30 cellular contexts compared by ENCODE assay signal in the genomic region with DNA sequence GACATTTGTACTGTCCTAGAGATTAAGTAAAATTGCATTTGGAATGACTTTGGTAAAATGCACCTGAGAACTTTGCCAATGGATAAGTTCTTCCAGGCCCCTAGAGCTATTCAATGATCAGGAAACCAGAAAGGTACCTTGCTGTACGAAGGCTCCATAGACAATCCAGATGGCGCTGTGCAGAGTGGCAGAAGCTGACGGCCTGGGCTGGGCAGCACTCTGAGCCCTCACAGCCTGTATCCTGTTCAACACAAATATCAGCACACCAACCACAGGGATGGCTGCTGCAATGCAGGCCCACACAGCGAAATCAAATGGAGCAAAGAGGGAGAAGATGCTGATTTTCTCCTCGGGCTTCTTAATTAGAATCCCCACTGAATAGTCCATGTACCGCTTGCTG.
"Had no signal": no experiment of that assay in that cellular context is flagged by ENCODE, and none has a peak within 500 bp of the region (broad histone marks: within the 10 kb centered on the region; RNA-seq: fewer than 3 reads in every experiment).

No MANE protein-coding gene starts in this region.

- H3K4me3 Mint-ChIP-seq: activated CD4-positive, alpha-beta memory T cell treated with anti-CD3 and anti-CD28 coated beads, Interleukin-2, amount 10 ng/mL, durations not matched to agents 7 days and 5 days; activated CD4-positive, alpha-beta T cell treated with anti-CD3 and anti-CD28 coated beads, Interleukin-2, amount 10 ng/mL, durations not matched to agents 7 days and 5 days; activated naive CD8-positive, alpha-beta T cell; activated T-cell treated with anti-CD3 and anti-CD28 coated beads, Interleukin-2, amount 50 U/mL, for 24 hours; activated T-cell treated with anti-CD3 and anti-CD28 coated beads, Interleukin-2, amount 50 U/mL, for 72 hours; activated T-helper 17 cell treated with anti-CD3 and anti-CD28 coated beads, Interleukin-2, amount 50 U/mL, for 72 hours; central memory CD8-positive, alpha-beta T cell; dendritic cell treated with granulocyte-macrophage colony-stimulating factor and Interleukin-4, amounts not matched to agents 40 ng/mL and 50 ng/mL, for 4 days; effector memory CD8-positive, alpha-beta T cell had no signal

- H3K27me3 ChIP-seq: brain microvascular endothelial cell, esophagus muscularis mucosa, foreskin keratinocyte, gastrocnemius medialis, heart left ventricle had no signal

- H3K36me3 Mint-ChIP-seq: activated naive CD8-positive, alpha-beta T cell had no signal

- H3K9me3 Mint-ChIP-seq: activated CD4-positive, alpha-beta memory T cell treated with anti-CD3 and anti-CD28 coated beads, Interleukin-2, amount 10 ng/mL, durations not matched to agents 7 days and 5 days; activated CD4-positive, alpha-beta T cell treated with anti-CD3 and anti-CD28 coated beads, Interleukin-2, amount 10 ng/mL, durations not matched to agents 7 days and 5 days; activated T-cell treated with anti-CD3 and anti-CD28 coated beads, Interleukin-2, amount 50 U/mL, for 24 hours; activated T-helper 17 cell treated with anti-CD3 and anti-CD28 coated beads, Interleukin-2, amount 50 U/mL, for 72 hours had no signal

- H3K36me3 ChIP-seq: brain microvascular endothelial cell, esophagus muscularis mucosa, gastrocnemius medialis, heart left ventricle had no signal

- ATAC-seq: activated T-cell treated with anti-CD3 and anti-CD28 coated beads, Interleukin-2, amount 50 U/mL, for 72 hours; activated T-helper 17 cell treated with anti-CD3 and anti-CD28 coated beads, Interleukin-2, amount 50 U/mL, for 72 hours; effector memory CD8-positive, alpha-beta T cell; foreskin keratinocyte; gastrocnemius medialis; heart left ventricle had no signal

- H3K4me3 ChIP-seq: coronary artery, esophagus muscularis mucosa, gastrocnemius medialis, heart left ventricle had no signal

- H3K9me3 ChIP-seq: esophagus muscularis mucosa, gastrocnemius medialis, heart left ventricle had no signal

- H3K4me1 ChIP-seq: esophagus muscularis mucosa, foreskin keratinocyte, gastrocnemius medialis, heart left ventricle had no signal

- H3K27me3 Mint-ChIP-seq: activated CD4-positive, alpha-beta memory T cell treated with anti-CD3 and anti-CD28 coated beads, Interleukin-2, amount 10 ng/mL, durations not matched to agents 7 days and 5 days; activated CD4-positive, alpha-beta T cell treated with anti-CD3 and anti-CD28 coated beads, Interleukin-2, amount 10 ng/mL, durations not matched to agents 7 days and 5 days; activated naive CD8-positive, alpha-beta T cell; activated T-cell treated with anti-CD3 and anti-CD28 coated beads, Interleukin-2, amount 50 U/mL, for 24 hours; central memory CD8-positive, alpha-beta T cell; dendritic cell treated with granulocyte-macrophage colony-stimulating factor and Interleukin-4, amounts not matched to agents 40 ng/mL and 50 ng/mL, for 4 days had no signal

- DNase-seq: activated CD4-positive, alpha-beta memory T cell treated with anti-CD3 and anti-CD28 coated beads, Interleukin-2, amount 10 ng/mL, durations not matched to agents 7 days and 5 days; activated CD4-positive, alpha-beta T cell treated with anti-CD3 and anti-CD28 coated beads for 1 hour; activated CD4-positive, alpha-beta T cell treated with anti-CD3 and anti-CD28 coated beads for 4 hours; activated CD4-positive, alpha-beta T cell treated with anti-CD3 and anti-CD28 coated beads, Interleukin-2, amount 10 ng/mL, durations not matched to agents 7 days and 5 days; activated CD4-positive, alpha-beta T cell treated with anti-CD3 and anti-CD28 coated beads, Interleukin-2, amount 50 U/mL, for 4 hours; activated CD8-positive, alpha-beta memory T cell treated with anti-CD3 and anti-CD28 coated beads, Interleukin-2, amount 50 U/mL, for 48 hours; activated effector memory CD4-positive, alpha-beta T cell treated with Interleukin-2 at 50 U/mL for 16 hours; activated gamma-delta T cell treated with Interleukin-2 at 50 U/mL for 16 hours; activated naive CD4-positive, alpha-beta T cell treated with anti-CD3 and anti-CD28 coated beads, Interleukin-2, amount 50 U/mL, for 16 hours; activated naive CD4-positive, alpha-beta T cell treated with Interleukin-2 at 50 U/mL for 16 hours; activated T-cell treated with anti-CD3 and anti-CD28 coated beads for 4 hours; activated T-cell treated with anti-CD3 and anti-CD28 coated beads, Interleukin-2, amount 50 U/mL, for 24 hours; activated T-cell treated with anti-CD3 and anti-CD28 coated beads, Interleukin-2, amount 50 U/mL, for 72 hours; amniotic stem cell; anterior cingulate cortex; brain microvascular endothelial cell; effector CD4-positive, alpha-beta T cell; effector memory CD8-positive, alpha-beta T cell; erythroblast; foreskin keratinocyte; gastrocnemius medialis; glutamatergic neuron; heart left ventricle; T-helper 2 cell had no signal

- H3K4me1 Mint-ChIP-seq: activated CD4-positive, alpha-beta memory T cell treated with anti-CD3 and anti-CD28 coated beads, Interleukin-2, amount 10 ng/mL, durations not matched to agents 7 days and 5 days; activated CD4-positive, alpha-beta T cell treated with anti-CD3 and anti-CD28 coated beads, Interleukin-2, amount 10 ng/mL, durations not matched to agents 7 days and 5 days; activated T-helper 17 cell treated with anti-CD3 and anti-CD28 coated beads, Interleukin-2, amount 50 U/mL, for 72 hours; central memory CD8-positive, alpha-beta T cell had no signal

- H3K27ac ChIP-seq: brain microvascular endothelial cell, coronary artery, esophagus muscularis mucosa, foreskin keratinocyte, gastrocnemius medialis, heart left ventricle had no signal

- H3K27ac Mint-ChIP-seq: activated CD4-positive, alpha-beta memory T cell treated with anti-CD3 and anti-CD28 coated beads, Interleukin-2, amount 10 ng/mL, durations not matched to agents 7 days and 5 days; activated CD4-positive, alpha-beta T cell treated with anti-CD3 and anti-CD28 coated beads, Interleukin-2, amount 10 ng/mL, durations not matched to agents 7 days and 5 days; activated naive CD8-positive, alpha-beta T cell; activated T-cell treated with anti-CD3 and anti-CD28 coated beads, Interleukin-2, amount 50 U/mL, for 24 hours; activated T-cell treated with anti-CD3 and anti-CD28 coated beads, Interleukin-2, amount 50 U/mL, for 72 hours; activated T-helper 17 cell treated with anti-CD3 and anti-CD28 coated beads, Interleukin-2, amount 50 U/mL, for 72 hours; dendritic cell treated with granulocyte-macrophage colony-stimulating factor and Interleukin-4, amounts not matched to agents 40 ng/mL and 50 ng/mL, for 4 days; effector memory CD8-positive, alpha-beta T cell had no signal
